Comparison of ENCODE assay signal across 11 cellular contexts in the genomic region with DNA sequence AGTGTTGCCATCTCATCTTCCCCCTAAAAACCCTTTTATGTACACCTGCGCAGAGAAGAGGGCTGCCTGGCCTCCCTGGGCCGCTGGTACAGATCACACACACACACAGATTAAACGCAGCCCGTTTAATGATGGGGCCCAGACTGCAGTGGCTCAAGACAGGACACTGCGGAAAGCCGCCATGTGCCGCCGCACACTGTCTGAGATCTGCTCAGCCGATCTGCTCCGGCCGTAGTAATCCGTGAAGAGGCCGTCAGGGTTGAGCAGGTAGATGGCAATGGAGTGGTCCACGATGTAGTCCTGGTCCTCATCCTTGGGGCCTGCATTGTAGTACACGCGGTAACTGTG. TPM values are rescaled to one million over a fixed set of nuclear protein-coding genes. Genes with fewer than 3 reads are reported as not detected.
DNase-seq lines count a peak whose midpoint lies in the region; ATAC-seq and TF ChIP-seq lines count a peak whose summit lies in the region.
"Had no signal": no experiment of that assay in that cellular context is flagged by ENCODE, and none has a peak within 500 bp of the region (broad histone marks: within the 10 kb centered on the region; RNA-seq: fewer than 3 reads in every experiment).

No MANE protein-coding gene starts in this region.

- TF ChIP-seq CTCF in HEK293 (tag by site-specific recombination; IDR thresholded peaks at IDR 0.05) (no peak), brain (conservative IDR thresholded peaks at IDR 0.05) (no peak)

- H3K4me3 Mint-ChIP-seq in brain: peak overlapping the region; percentile 20 to 56 (median 35)

- H3K4me1 Mint-ChIP-seq in brain: peaks cover 25% of the 10 kb centered on the region

- POLR2A ChIA-PET in HEK293 (lab: Yijun Ruan, JAX): interaction anchor here (1.4 to 5.3 kb wide), 2 partner anchors 14 to 59 kb away, joined by 4 to 189 read pairs; partner anchors contain the start of genes CHKB, LMF2 and NCAPH2

- H3K9me3 Mint-ChIP-seq in brain: peaks cover 0 to 8% (median under 1%) of the 10 kb centered on the region in 5 experiments

- H3K9me3 ChIP-seq in BLaER1 treated with 17β-estradiol and CSF1 and Interleukin-3, amounts not matched to agents 10 nM and 100 nM (replicated peaks in 1 of 11): 0 out of 22 replicates have a peak, but pooled peaks cover 0 to 2% (median 0%) of the 10 kb centered on the region in 11 experiments
- H3K9me3 ChIP-seq in HEK293 (ENCODE audit: control insufficient read depth, insufficient read depth, low read depth, low read length): no peaks in the 10 kb centered on the region
- H3K9me3 ChIP-seq: BE2C, ovary had no signal

- peaks cover 0 to 6% (median under 1%) of the 10 kb centered on the region in 11 experiments; a peak in 10 of 22 replicates for H3K27me3 ChIP-seq in BLaER1 treated with 17β-estradiol and CSF1 and Interleukin-3, amounts not matched to agents 10 nM and 100 nM
- H3K27me3 ChIP-seq: BE2C, ovary had no signal

- peaks cover 24% of the 10 kb centered on the region for H3K36me3 Mint-ChIP-seq in brain

- H3K4me1 ChIP-seq in BLaER1 treated with 17β-estradiol and CSF1 and Interleukin-3, amounts not matched to agents 10 nM and 100 nM: peaks cover 29 to 41% (median 35%) of the 10 kb centered on the region in 10 experiments
- H3K4me1 ChIP-seq in HEK293 (ENCODE audit: control insufficient read depth, insufficient read depth, low read length): no peaks in the 10 kb centered on the region; the same call in 1 of the 2 replicates

- peak overlapping the region in 2 of 5 experiments; percentile 27 to 32 for H3K27ac Mint-ChIP-seq in brain

- CTCF ChIA-PET in HEK293 (lab: Yijun Ruan, JAX): interaction anchor here (1.2 kb wide), 1 partner anchor 40 kb away, joined by 5 read pairs; the partner anchor contains the start of gene SYCE3

- no peak overlapping the region for H3K27ac ChIP-seq in BLaER1 treated with 17β-estradiol and CSF1 and Interleukin-3, amounts not matched to agents 10 nM and 100 nM
- H3K27ac ChIP-seq in HEK293 (ENCODE audit: extremely low read depth, low read depth, low read length): no peak overlapping the region
- H3K27ac ChIP-seq: ovary had no signal

- DNase-seq in stimulated activated CD4-positive, alpha-beta T cell treated with anti-CD3 and anti-CD28 coated beads, Interleukin-4, amount 100 ng/mL, for 1 hour: no peak
- no peak for DNase-seq in NCI-H2227 treated with DMSO at 0.1 percent for 48 hours (lab: John Stamatoyannopoulos, UW)
- DNase-seq: GF-D8; NCI-H2107; ovary; stimulated activated naive CD4-positive, alpha-beta T cell treated with Interleukin-2 at 50 U/mL for 16 hours had no signal

- H4K20me1 ChIP-seq in BLaER1 treated with 17β-estradiol and CSF1 and Interleukin-3, amounts not matched to agents 10 nM and 100 nM: peaks cover 20 to 51% (median 37%) of the 10 kb centered on the region in 11 experiments

- H3K4me3 ChIP-seq in BLaER1 treated with 17β-estradiol and CSF1 and Interleukin-3, amounts not matched to agents 10 nM and 100 nM: no peak overlapping the region
- no peak overlapping the region for H3K4me3 ChIP-seq in HEK293 (ENCODE audit: low read depth, low read length)
- H3K4me3 ChIP-seq: ovary had no signal

- H3K9ac ChIP-seq in BLaER1 treated with 17β-estradiol and CSF1 and Interleukin-3, amounts not matched to agents 10 nM and 100 nM: peak overlapping the region in 9 of 11 experiments; percentile 91 to 96 (median 95); a peak in 11 of 22 replicates

- H3K4me2 ChIP-seq in BLaER1 treated with 17β-estradiol and CSF1 and Interleukin-3, amounts not matched to agents 10 nM and 100 nM: peak overlapping the region in 6 of 11 experiments; percentile 97 to 100 (median 98); a peak in 11 of 22 replicates

- ATAC-seq in HG02840 (IDR thresholded peaks at IDR 0.05; ENCODE audit: low FRiP score, unreplicated experiment): no peak

- H3K27me3 Mint-ChIP-seq in brain: peaks cover 10% of the 10 kb centered on the region

- H3K36me3 ChIP-seq in BLaER1 treated with 17β-estradiol and CSF1 and Interleukin-3, amounts not matched to agents 10 nM and 100 nM: peaks cover 50 to 63% (median 61%) of the 10 kb centered on the region in 11 experiments
- H3K36me3 ChIP-seq in HEK293 (ENCODE audit: control insufficient read depth in 2 of 2, insufficient read depth in 1 of 2, low read length in 2 of 2): peaks cover 0 to 55% of the 10 kb centered on the region in 2 experiments; a peak in 2 of 3 replicates
- H3K36me3 ChIP-seq: ovary had no signal

TF ChIP-seq in HEK293, 187 proteins besides CTCF, POLR2A, EP300 and RAD21:
- TF ChIP-seq ZFP69B (tag by site-specific recombination; IDR thresholded peaks at IDR 0.05): peak; percentile 41; the same call in 1 of the 2 replicates
- TF ChIP-seq PATZ1 (tag by site-specific recombination; IDR thresholded peaks at IDR 0.05): no peak

RNA-seq across cellular contexts. Expression of gene SCO2, which starts 2.0 kb away (rescaled TPM):
- polyA plus RNA-seq in brain (ENCODE audit: insufficient read depth, low read depth, low replicate concordance): 0.80 TPM

RNA-seq across cellular contexts. Expression of gene TYMP, which starts 6.4 kb away (rescaled TPM):
- 3.0 TPM for polyA plus RNA-seq in brain (ENCODE audit: insufficient read depth, low read depth, low replicate concordance)

RNA-seq across cellular contexts. Expression of gene NCAPH2, which starts 15.4 kb away (rescaled TPM):
- polyA plus RNA-seq in brain (ENCODE audit: insufficient read depth, low read depth, low replicate concordance): 83.9 TPM

RNA-seq across cellular contexts. Expression of gene LMF2, which starts 15.9 kb away (rescaled TPM):
- 68.1 TPM for polyA plus RNA-seq in brain (ENCODE audit: insufficient read depth, low read depth, low replicate concordance)

RNA-seq across cellular contexts. Expression of gene KLHDC7B, which starts 22.3 kb away (rescaled TPM):
- polyA plus RNA-seq in brain (ENCODE audit: insufficient read depth, low read depth, low replicate concordance): not detected
